4 cellular contexts compared by ENCODE assay signal in genomic region chr1:201478666-201479065, GRCh38. TPM values are rescaled to one million over a fixed set of nuclear protein-coding genes. Genes with fewer than 3 reads are reported as not detected.
"Had no signal": no experiment of that assay in that cellular context is flagged by ENCODE, and none has a peak within 500 bp of the region (broad histone marks: within the 10 kb centered on the region; RNA-seq: fewer than 3 reads in every experiment).

No MANE protein-coding gene starts in this region.

RNA-seq across cellular contexts. Expression of gene TNNI1, which starts 57.1 kb away (rescaled TPM):
- total RNA-seq: M059J, PC-3, SJSA1 had no signal
- polyA plus RNA-seq: SK-N-SH had no signal
